ENCODE assay signal across 25 cellular contexts in the genomic region with DNA sequence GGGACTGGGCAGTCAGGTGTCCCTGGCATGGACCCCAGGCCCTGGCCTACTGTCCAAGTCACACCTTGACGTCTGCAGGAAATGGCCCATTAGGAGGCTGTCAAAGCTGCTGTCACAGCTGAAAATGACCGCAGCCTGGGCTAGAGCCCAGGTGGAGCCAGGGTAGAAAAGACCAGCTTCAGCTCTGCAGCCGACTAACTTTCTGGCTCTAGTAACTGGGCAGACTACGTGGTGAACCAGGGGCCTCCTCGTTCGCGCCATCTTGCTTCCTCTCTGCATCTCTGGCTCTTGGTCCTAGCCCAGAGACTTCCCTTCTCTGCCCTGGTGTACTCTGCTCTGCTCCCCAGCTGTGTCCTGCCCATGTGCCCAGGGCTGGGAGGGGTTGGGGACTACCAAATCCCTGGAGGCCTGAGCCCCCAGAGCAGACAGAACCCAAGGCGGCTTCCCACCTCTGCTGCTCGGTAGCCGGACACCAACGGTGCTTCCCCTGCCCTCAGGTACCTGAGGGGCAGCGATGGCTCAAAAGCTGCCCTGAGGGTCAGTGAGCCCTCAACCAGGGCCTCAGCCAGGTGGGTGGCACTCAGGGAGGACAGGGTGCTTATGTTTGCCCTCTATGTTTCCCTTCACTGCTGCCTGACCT. TPM values are rescaled to one million over a fixed set of nuclear protein-coding genes. Genes with fewer than 3 reads are reported as not detected.
A peak's percentile ranks its signal among the peaks of the same experiment; 100 is the strongest.
DNase-seq lines count a peak whose midpoint lies in the region; ATAC-seq, FAIRE-seq and TF ChIP-seq lines count a peak whose summit lies in the region.
"Had no signal": no experiment of that assay in that cellular context is flagged by ENCODE, and none has a peak within 500 bp of the region (broad histone marks: within the 10 kb centered on the region; RNA-seq: fewer than 3 reads in every experiment).

No MANE protein-coding gene starts in this region.

- H3K4me1 Mint-ChIP-seq in naive thymus-derived CD8-positive, alpha-beta T cell, result no peaks in the 10 kb centered on the region
- no peaks in the 10 kb centered on the region for H3K4me1 Mint-ChIP-seq in activated CD4-positive, alpha-beta memory T cell treated with anti-CD3 and anti-CD28 coated beads for 36 hours (ENCODE audit: low read depth)
- H3K4me1 Mint-ChIP-seq: activated B cell treated with CpG ODN at 0.5 μM for 24 hours; activated naive CD4-positive, alpha-beta T cell treated with anti-CD3 and anti-CD28 coated beads, Interleukin-2, amount 10 ng/mL, durations not matched to agents 7 days and 5 days; neural crest cell had no signal

- POLR2A ChIA-PET in RWPE1 (lab: Yijun Ruan, JAX; ENCODE audit: low non-redundant PET), result no interaction called here
- POLR2A ChIA-PET in naive thymus-derived CD8-positive, alpha-beta T cell (lab: Charles Lee), result interaction anchor here (0.9 to 1.3 kb wide), 3 partner anchors 9 to 97 kb away, joined by 4 to 5 read pairs (median 5); a partner anchor contains a TSS
- POLR2A ChIA-PET in activated CD4-positive, alpha-beta memory T cell treated with anti-CD3 and anti-CD28 coated beads for 36 hours (lab: Charles Lee), result no interaction called here

- ATAC-seq in naive thymus-derived CD8-positive, alpha-beta T cell, result peak in 1 of 2 donors; percentile 8

- peak; percentile 27 for FAIRE-seq in GM12892 (lab: Jason Lieb, UNC)
- FAIRE-seq in D721Med (lab: Jason Lieb, UNC), result no peak
- FAIRE-seq: small intestine had no signal

- intact Hi-C loops in activated CD4-positive, alpha-beta memory T cell treated with anti-CD3 and anti-CD28 coated beads for 36 hours (cut with micrococcal nuclease), result no loop called here

- H3K27ac ChIP-seq in RWPE1, result peak overlapping the region; percentile 15; the same call in 1 of the 2 replicates
- H3K27ac ChIP-seq: hepatocyte, tibial nerve had no signal

- CTCF ChIA-PET in RWPE1 (lab: Yijun Ruan, JAX), result interaction anchor here (1.5 kb wide), 1 partner anchor 93 kb away, joined by 3 read pairs; a partner anchor contains a TSS
- CTCF ChIA-PET in activated CD4-positive, alpha-beta memory T cell treated with anti-CD3 and anti-CD28 coated beads for 36 hours (lab: Charles Lee), result interaction anchor here (1.0 kb wide), 1 partner anchor 97 kb away, joined by 3 read pairs; no protein-coding TSS in a partner anchor

- no peaks in the 10 kb centered on the region for H3K27me3 Mint-ChIP-seq in naive thymus-derived CD8-positive, alpha-beta T cell
- H3K27me3 Mint-ChIP-seq in activated CD4-positive, alpha-beta memory T cell treated with anti-CD3 and anti-CD28 coated beads for 36 hours, result no peaks in the 10 kb centered on the region
- H3K27me3 Mint-ChIP-seq: activated B cell treated with CpG ODN at 0.5 μM for 24 hours; activated naive CD4-positive, alpha-beta T cell treated with anti-CD3 and anti-CD28 coated beads, Interleukin-2, amount 10 ng/mL, durations not matched to agents 7 days and 5 days; CD4-positive, alpha-beta memory T cell; stimulated activated naive CD8-positive, alpha-beta T cell treated with anti-CD3 and anti-CD28 coated beads, Interleukin-15, amount 100 ng/mL, for 72 hours had no signal

- TF ChIP-seq CTCF in RWPE1 (conservative IDR thresholded peaks at IDR 0.05; ENCODE audit: low read depth), result no peak
- no peak for TF ChIP-seq CTCF in D721Med (IDR thresholded peaks at IDR 0.05; ENCODE audit: insufficient read depth, missing control alignments)

- H3K27ac Mint-ChIP-seq in naive thymus-derived CD8-positive, alpha-beta T cell, result peak overlapping the region in 6 of 10 donors; percentile 33 to 86 (median 60)
- H3K27ac Mint-ChIP-seq in activated CD4-positive, alpha-beta memory T cell treated with anti-CD3 and anti-CD28 coated beads for 36 hours, result no peak overlapping the region
- H3K27ac Mint-ChIP-seq: activated B cell treated with CpG ODN at 0.5 μM for 24 hours; activated naive CD4-positive, alpha-beta T cell treated with anti-CD3 and anti-CD28 coated beads, Interleukin-2, amount 10 ng/mL, durations not matched to agents 7 days and 5 days; activated T-cell treated with anti-CD3 and anti-CD28 coated beads, Interleukin-2, amount 50 U/mL, for 72 hours had no signal

- TF ChIP-seq POLR2A in GM12892 (IDR thresholded peaks at IDR 0.05; ENCODE audit: low read depth, low read length), result no peak

- DNase-seq in GM12892 (ENCODE audit: insufficient read length), result no peak
- DNase-seq in RWPE1 (ENCODE audit: low spot score), result no peak
- no peak for DNase-seq in naive thymus-derived CD8-positive, alpha-beta T cell
- DNase-seq in T-helper 9 cell, result no peak
- DNase-seq in activated CD4-positive, alpha-beta memory T cell treated with anti-CD3 and anti-CD28 coated beads for 36 hours, result no peak
- DNase-seq in D721Med (ENCODE audit: insufficient read length, low spot score), result no peak
- DNase-seq: activated B cell treated with CpG ODN at 0.5 μM for 24 hours; activated naive CD4-positive, alpha-beta T cell treated with anti-CD3 and anti-CD28 coated beads, Interleukin-2, amount 10 ng/mL, durations not matched to agents 7 days and 5 days; activated T-cell treated with anti-CD3 and anti-CD28 coated beads, Interleukin-2, amount 50 U/mL, for 72 hours; DMS53; erythroblast; foreskin melanocyte; NCI-H187 treated with DMSO at 0.1 percent for 48 hours; NCI-H226; NCI-H82; small intestine; stimulated activated CD4-positive, alpha-beta T cell treated with anti-CD3 and anti-CD28 coated beads, Interleukin-4, amount 100 ng/mL, for 1 hour; stimulated activated naive CD8-positive, alpha-beta T cell treated with anti-CD3 and anti-CD28 coated beads, Interleukin-15, amount 100 ng/mL, for 72 hours had no signal

- no peaks in the 10 kb centered on the region for H3K9me3 Mint-ChIP-seq in naive thymus-derived CD8-positive, alpha-beta T cell
- H3K9me3 Mint-ChIP-seq in activated CD4-positive, alpha-beta memory T cell treated with anti-CD3 and anti-CD28 coated beads for 36 hours, result no peaks in the 10 kb centered on the region
- H3K9me3 Mint-ChIP-seq: activated B cell treated with CpG ODN at 0.5 μM for 24 hours; activated naive CD4-positive, alpha-beta T cell treated with anti-CD3 and anti-CD28 coated beads, Interleukin-2, amount 10 ng/mL, durations not matched to agents 7 days and 5 days; activated T-cell treated with anti-CD3 and anti-CD28 coated beads, Interleukin-2, amount 50 U/mL, for 72 hours; CD4-positive, alpha-beta memory T cell; neural crest cell; stimulated activated naive CD8-positive, alpha-beta T cell treated with anti-CD3 and anti-CD28 coated beads, Interleukin-15, amount 100 ng/mL, for 72 hours had no signal

- no peak overlapping the region for H3K4me3 Mint-ChIP-seq in naive thymus-derived CD8-positive, alpha-beta T cell
- no peak overlapping the region for H3K4me3 Mint-ChIP-seq in activated CD4-positive, alpha-beta memory T cell treated with anti-CD3 and anti-CD28 coated beads for 36 hours
- H3K4me3 Mint-ChIP-seq: activated B cell treated with CpG ODN at 0.5 μM for 24 hours; activated naive CD4-positive, alpha-beta T cell treated with anti-CD3 and anti-CD28 coated beads, Interleukin-2, amount 10 ng/mL, durations not matched to agents 7 days and 5 days; activated T-cell treated with anti-CD3 and anti-CD28 coated beads, Interleukin-2, amount 50 U/mL, for 72 hours; CD4-positive, alpha-beta memory T cell; neural crest cell; stimulated activated naive CD8-positive, alpha-beta T cell treated with anti-CD3 and anti-CD28 coated beads, Interleukin-15, amount 100 ng/mL, for 72 hours had no signal

- H3K36me3 Mint-ChIP-seq in naive thymus-derived CD8-positive, alpha-beta T cell, result peaks cover 0 to 34% (median 4%) of the 10 kb centered on the region in 3 donors
- H3K36me3 Mint-ChIP-seq in activated CD4-positive, alpha-beta memory T cell treated with anti-CD3 and anti-CD28 coated beads for 36 hours, result peaks cover 16% of the 10 kb centered on the region

RNA-seq across cellular contexts. Expression of a gene that starts 19.7 kb away (rescaled TPM):
- polyA plus RNA-seq in GM12892 (2012; ENCODE audit: missing spikeins), result 30.9 TPM
- total RNA-seq in naive thymus-derived CD8-positive, alpha-beta T cell, result 10 to 100 TPM; 81.9 to 91.9 TPM
- 10 to 100 TPM; 16.2 to 57.3 (median 30.4) TPM for polyA plus RNA-seq in naive thymus-derived CD8-positive, alpha-beta T cell
- 10 to 100 TPM; 59.1 to 60.5 TPM for total RNA-seq in activated CD4-positive, alpha-beta memory T cell treated with anti-CD3 and anti-CD28 coated beads for 36 hours

RNA-seq across cellular contexts. Expression of a gene that starts 20.7 kb away (rescaled TPM):
- polyA plus RNA-seq in GM12892 (2012; ENCODE audit: missing spikeins), result 30.9 TPM
- total RNA-seq in naive thymus-derived CD8-positive, alpha-beta T cell, result 10 to 100 TPM; 62.4 to 64.8 TPM
- 10 to 100 TPM; 11.5 to 18.7 (median 14.3) TPM for polyA plus RNA-seq in naive thymus-derived CD8-positive, alpha-beta T cell
- total RNA-seq in activated CD4-positive, alpha-beta memory T cell treated with anti-CD3 and anti-CD28 coated beads for 36 hours, result 10 to 100 TPM; 41.2 to 42.7 TPM

RNA-seq across cellular contexts. Expression of a gene that starts 21.1 kb away (rescaled TPM):
- polyA plus RNA-seq in GM12892 (2012; ENCODE audit: missing spikeins), result 190 TPM
- 100 to 1,000 TPM in 1 of 2 experiments, 10 to 100 TPM in 1; 96.2 to 101 TPM for total RNA-seq in naive thymus-derived CD8-positive, alpha-beta T cell
- polyA plus RNA-seq in naive thymus-derived CD8-positive, alpha-beta T cell, result 100 to 1,000 TPM; 225 to 250 (median 241) TPM
- total RNA-seq in activated CD4-positive, alpha-beta memory T cell treated with anti-CD3 and anti-CD28 coated beads for 36 hours, result 100 to 1,000 TPM; 264 to 280 TPM

RNA-seq across cellular contexts. Expression of a gene that starts 30.6 kb away (rescaled TPM):
- polyA plus RNA-seq in GM12892 (2012; ENCODE audit: missing spikeins), result not detected
- not detected for total RNA-seq in naive thymus-derived CD8-positive, alpha-beta T cell
- polyA plus RNA-seq in naive thymus-derived CD8-positive, alpha-beta T cell, result not detected
- not detected for total RNA-seq in activated CD4-positive, alpha-beta memory T cell treated with anti-CD3 and anti-CD28 coated beads for 36 hours
- total RNA-seq: activated B cell treated with CpG ODN at 0.5 μM for 24 hours; CD4-positive, alpha-beta memory T cell; mononuclear cell; neural crest cell had no signal
- polyA plus RNA-seq: CD4-positive, alpha-beta memory T cell; small intestine had no signal

RNA-seq across cellular contexts. Expression of a gene that starts 35.9 kb away (rescaled TPM):
- polyA plus RNA-seq in GM12892 (2012; ENCODE audit: missing spikeins), result not detected
- total RNA-seq in naive thymus-derived CD8-positive, alpha-beta T cell, result not detected
- not detected for polyA plus RNA-seq in naive thymus-derived CD8-positive, alpha-beta T cell
- total RNA-seq in activated CD4-positive, alpha-beta memory T cell treated with anti-CD3 and anti-CD28 coated beads for 36 hours, result not detected
- total RNA-seq: activated B cell treated with CpG ODN at 0.5 μM for 24 hours; activated T-cell treated with anti-CD3 and anti-CD28 coated beads, Interleukin-2, amount 50 U/mL, for 72 hours; aorta; CD4-positive, alpha-beta memory T cell; hepatocyte; lower leg skin; tibial nerve had no signal
- polyA plus RNA-seq: aorta; CD4-positive, alpha-beta memory T cell; hepatocyte; small intestine had no signal
